ENCODE assay signal across 1 cellular context in the genomic region with DNA sequence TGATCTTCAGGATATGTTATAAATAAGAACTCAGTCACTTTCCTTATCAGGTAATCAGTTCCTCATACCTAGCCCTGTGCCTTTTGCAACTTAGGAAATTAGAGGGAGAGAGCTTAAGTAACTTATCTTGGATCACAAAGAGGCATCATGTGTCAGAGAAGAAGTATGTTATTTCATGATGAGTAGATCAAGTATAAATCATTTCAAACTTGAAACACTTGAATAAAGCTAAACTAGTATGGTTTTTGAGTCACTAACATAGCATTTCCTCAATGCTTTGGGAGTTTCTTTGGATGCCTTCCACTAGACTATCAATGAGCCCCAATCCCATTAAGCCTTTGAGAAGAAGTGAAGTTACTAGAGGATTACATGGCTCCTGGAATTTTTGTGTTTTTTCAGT.
TF ChIP-seq lines count a peak whose summit lies in the region.

No MANE protein-coding gene starts in this region.

TF ChIP-seq in GM23338, 12 proteins besides CTCF, POLR2A, EP300 and RAD21 (continued from another document):
- TF ChIP-seq ZNF331 (CRISPR knock-in tag; IDR thresholded peaks at IDR 0.05; ENCODE audit: low read depth) = no peak
